ENCODE assay signal across 27 cellular contexts in the genomic region with DNA sequence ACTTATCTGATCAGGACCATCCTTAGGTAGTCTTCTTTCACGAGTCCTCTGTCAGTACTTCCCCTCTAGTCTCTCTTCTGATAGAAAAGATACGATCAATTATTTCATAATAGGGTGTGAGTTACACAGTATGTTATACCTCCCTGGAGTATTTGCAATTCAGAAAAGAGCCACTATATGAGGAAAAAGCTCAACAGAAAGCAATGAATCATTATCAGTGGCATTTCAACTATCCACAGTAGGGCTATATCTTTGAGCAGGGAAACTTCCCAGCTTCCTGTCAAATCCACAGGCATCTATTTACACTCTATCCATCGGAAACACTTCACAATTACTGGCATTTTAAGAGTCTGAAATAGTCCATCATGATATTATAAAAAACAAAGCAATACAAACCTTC.
A peak's percentile ranks its signal among the peaks of the same experiment; 100 is the strongest.
DNase-seq lines count a peak whose midpoint lies in the region; ATAC-seq and TF ChIP-seq lines count a peak whose summit lies in the region.
"Had no signal": no experiment of that assay in that cellular context is flagged by ENCODE, and none has a peak within 500 bp of the region (broad histone marks: within the 10 kb centered on the region; RNA-seq: fewer than 3 reads in every experiment).

No MANE protein-coding gene starts in this region.

- TF ChIP-seq POLR2A in NB4 (IDR thresholded peaks at IDR 0.05; ENCODE audit: extremely low read depth, insufficient read length), result no peak

- H3K18ac ChIP-seq in mesendoderm (ENCODE audit: low read length), result no peak overlapping the region

- intact Hi-C loops in Caco-2 (cut with micrococcal nuclease; ENCODE audit: unreplicated experiment), result no loop called here

- peak; percentile 72 for DNase-seq in EL
- DNase-seq in NB4 (ENCODE audit: low read depth), result peak; percentile 41
- DNase-seq in chondrocyte (ENCODE audit: low spot score), result no peak
- DNase-seq in mesendoderm, result peak; percentile 82
- DNase-seq in Caco-2, result no peak
- no peak for DNase-seq in UCSD-AML1 (lab: John Stamatoyannopoulos, UW; ENCODE audit: unreplicated experiment)
- no peak for DNase-seq in NCI-H1436 (lab: John Stamatoyannopoulos, UW)
- DNase-seq: activated CD4-positive, alpha-beta T cell treated with anti-CD3 and anti-CD28 coated beads, Interleukin-2, amount 50 U/mL, for 1 hour; activated CD8-positive, alpha-beta memory T cell treated with anti-CD3 and anti-CD28 coated beads, Interleukin-2, amount 10 ng/mL, durations not matched to agents 7 days and 5 days; activated naive CD4-positive, alpha-beta T cell treated with anti-CD3 and anti-CD28 coated beads, Interleukin-2, amount 10 ng/mL, durations not matched to agents 7 days and 5 days; activated T-cell treated with anti-CD3 and anti-CD28 coated beads, Interleukin-2, amount 50 U/mL, for 48 hours; amygdala; caudate nucleus; dermis blood vessel endothelial cell; glutamatergic neuron; H7; islet precursor cell; KG1; MM.1S; natural killer cell; NCI-H187 treated with DMSO at 0.1 percent for 48 hours; NCI-H2171 treated with DMSO at 0.1 percent for 48 hours; small intestine; stimulated activated CD4-positive, alpha-beta T cell treated with anti-CD3 and anti-CD28 coated beads, Interleukin-2, amount 100 ng/mL, for 24 hours; transverse colon had no signal

- no peak for ATAC-seq in HG02678 (IDR thresholded peaks at IDR 0.05; ENCODE audit: unreplicated experiment)
- ATAC-seq: activated CD8-positive, alpha-beta memory T cell treated with anti-CD3 and anti-CD28 coated beads, Interleukin-2, amount 10 ng/mL, durations not matched to agents 7 days and 5 days; natural killer cell; WTC11 had no signal

- H3K4me1 Mint-ChIP-seq in chondrocyte (ENCODE audit: low read depth) (peaks cover 11% of the 10 kb centered on the region), Caco-2 (ENCODE audit: low read depth, unreplicated experiment) (no peaks in the 10 kb centered on the region)
- H3K4me1 Mint-ChIP-seq: activated CD8-positive, alpha-beta memory T cell treated with anti-CD3 and anti-CD28 coated beads, Interleukin-2, amount 10 ng/mL, durations not matched to agents 7 days and 5 days; activated naive CD4-positive, alpha-beta T cell treated with anti-CD3 and anti-CD28 coated beads, Interleukin-2, amount 10 ng/mL, durations not matched to agents 7 days and 5 days; natural killer cell had no signal

- no peak overlapping the region for H4K5ac ChIP-seq in mesendoderm (ENCODE audit: low read length)

- no peak overlapping the region for H4K8ac ChIP-seq in mesendoderm (ENCODE audit: low read depth, low read length)

- H3K23ac ChIP-seq in mesendoderm (ENCODE audit: low read length), result no peak overlapping the region

- no TSS peak for BruUV-seq in Caco-2 (replicated peaks; lab: Mats Ljungman, UMichigan)

- no peak overlapping the region for H2BK120ac ChIP-seq in mesendoderm (ENCODE audit: low read depth, low read length)

- H3K27me3 ChIP-seq in mesendoderm (ENCODE audit: insufficient read depth, low read length, poor library complexity) (no peaks in the 10 kb centered on the region), Caco-2 (replicated peaks; ENCODE audit: control insufficient read depth, insufficient read depth, low read length) (no peaks in the 10 kb centered on the region)
- H3K27me3 ChIP-seq: transverse colon had no signal

- H3K27me3 Mint-ChIP-seq in chondrocyte (ENCODE audit: low read depth), result no peaks in the 10 kb centered on the region
- H3K27me3 Mint-ChIP-seq in Caco-2 (ENCODE audit: insufficient read depth, unreplicated experiment), result no peaks in the 10 kb centered on the region
- H3K27me3 Mint-ChIP-seq: activated CD8-positive, alpha-beta memory T cell treated with anti-CD3 and anti-CD28 coated beads, Interleukin-2, amount 10 ng/mL, durations not matched to agents 7 days and 5 days; activated naive CD4-positive, alpha-beta T cell treated with anti-CD3 and anti-CD28 coated beads, Interleukin-2, amount 10 ng/mL, durations not matched to agents 7 days and 5 days had no signal

- H3K4me2 ChIP-seq in mesendoderm (ENCODE audit: low read length), result no peak overlapping the region

- H3K36me3 ChIP-seq in mesendoderm (ENCODE audit: control insufficient read depth, insufficient read depth, low read length), result no peaks in the 10 kb centered on the region
- no peaks in the 10 kb centered on the region for H3K36me3 ChIP-seq in Caco-2 (ENCODE audit: control insufficient read depth, insufficient read depth, low read length)
- H3K36me3 ChIP-seq: transverse colon had no signal

- no peaks in the 10 kb centered on the region for H3K9me3 ChIP-seq in Caco-2
- H3K9me3 ChIP-seq: transverse colon had no signal

- H3K27ac Mint-ChIP-seq in chondrocyte (ENCODE audit: unreplicated experiment) (peak overlapping the region; percentile 0), Caco-2 (ENCODE audit: unreplicated experiment) (no peak overlapping the region)
- H3K27ac Mint-ChIP-seq: activated CD8-positive, alpha-beta memory T cell treated with anti-CD3 and anti-CD28 coated beads, Interleukin-2, amount 10 ng/mL, durations not matched to agents 7 days and 5 days; activated naive CD4-positive, alpha-beta T cell treated with anti-CD3 and anti-CD28 coated beads, Interleukin-2, amount 10 ng/mL, durations not matched to agents 7 days and 5 days; natural killer cell; WTC11 had no signal

- no peak overlapping the region for H3K27ac ChIP-seq in mesendoderm (ENCODE audit: low read depth, low read length)
- H3K27ac ChIP-seq: transverse colon had no signal

- no peak overlapping the region for H2BK5ac ChIP-seq in mesendoderm (ENCODE audit: low read length)

- WGBS in mesendoderm (ENCODE audit: extremely low coverage, insufficient coverage, low lambda C conversion rate), result no CpG with 5 or more reads among the region's 3 CpGs

- H3K36me3 Mint-ChIP-seq in chondrocyte (ENCODE audit: low read depth), result no peaks in the 10 kb centered on the region
- no peaks in the 10 kb centered on the region for H3K36me3 Mint-ChIP-seq in Caco-2 (ENCODE audit: insufficient read depth, unreplicated experiment)
- H3K36me3 Mint-ChIP-seq: activated CD8-positive, alpha-beta memory T cell treated with anti-CD3 and anti-CD28 coated beads, Interleukin-2, amount 10 ng/mL, durations not matched to agents 7 days and 5 days; activated naive CD4-positive, alpha-beta T cell treated with anti-CD3 and anti-CD28 coated beads, Interleukin-2, amount 10 ng/mL, durations not matched to agents 7 days and 5 days; natural killer cell; WTC11 had no signal

- H3K4ac ChIP-seq in mesendoderm (ENCODE audit: low read depth, low read length), result no peak overlapping the region

- TF ChIP-seq CTCF in NB4 (IDR thresholded peaks at IDR 0.05; ENCODE audit: low read depth, low read length), result no peak
- TF ChIP-seq CTCF in chondrocyte (IDR thresholded peaks at IDR 0.05), result no peak
- TF ChIP-seq CTCF in Caco-2 (IDR thresholded peaks at IDR 0.05; ENCODE audit: insufficient read depth in 1 of 2, low read depth in 1 of 2, low read length in 1 of 2, severe bottlenecking in 1 of 2, unreplicated experiment in 1 of 2), result no peak

- H3K9ac ChIP-seq in mesendoderm (ENCODE audit: low read length), result no peak overlapping the region

- H2AK5ac ChIP-seq in mesendoderm (ENCODE audit: low read length), result no peak overlapping the region

- H3K9me3 Mint-ChIP-seq in chondrocyte (ENCODE audit: low read depth) (peaks cover 10% of the 10 kb centered on the region), Caco-2 (ENCODE audit: unreplicated experiment) (no peaks in the 10 kb centered on the region)

- H3K4me3 ChIP-seq in NB4 (ENCODE audit: low read depth, low read length) (no peak overlapping the region), mesendoderm (ENCODE audit: low read length) (no peak overlapping the region), Caco-2 (ENCODE audit: low read depth, low read length) (no peak overlapping the region)
- H3K4me3 ChIP-seq: transverse colon had no signal

- H2BK15ac ChIP-seq in mesendoderm (replicated peaks; ENCODE audit: low read depth), result no peak overlapping the region

- POLR2A ChIA-PET in Caco-2 (lab: Charles Lee), result no interaction called here

- no peaks in the 10 kb centered on the region for H3K79me2 ChIP-seq in mesendoderm (ENCODE audit: control insufficient read depth, insufficient read depth, low read length)

- no peak overlapping the region for H3K56ac ChIP-seq in mesendoderm (ENCODE audit: low read length)

- peaks cover 11% of the 10 kb centered on the region for H3K4me1 ChIP-seq in mesendoderm (ENCODE audit: control insufficient read depth, low read depth, low read length)
- no peaks in the 10 kb centered on the region for H3K4me1 ChIP-seq in Caco-2

- H3K79me1 ChIP-seq in mesendoderm (ENCODE audit: low read length), result no peaks in the 10 kb centered on the region

- CTCF ChIA-PET in Caco-2 (lab: Charles Lee), result no interaction called here

- no peak overlapping the region for H3K4me3 Mint-ChIP-seq in chondrocyte (ENCODE audit: unreplicated experiment)
- no peak overlapping the region for H3K4me3 Mint-ChIP-seq in Caco-2 (ENCODE audit: unreplicated experiment)
- H3K4me3 Mint-ChIP-seq: activated CD8-positive, alpha-beta memory T cell treated with anti-CD3 and anti-CD28 coated beads, Interleukin-2, amount 10 ng/mL, durations not matched to agents 7 days and 5 days; activated naive CD4-positive, alpha-beta T cell treated with anti-CD3 and anti-CD28 coated beads, Interleukin-2, amount 10 ng/mL, durations not matched to agents 7 days and 5 days; natural killer cell; WTC11 had no signal

Comparison
In these comparisons a context has a peak if more than half of its experiments do, and no peak if none do; other contexts are left out.
1. DNase-seq: peak in EL (single experiment), NB4 (single experiment) and mesendoderm (single experiment); none in chondrocyte (single experiment), Caco-2 (0 of 2), UCSD-AML1 (single experiment) and NCI-H1436 (single experiment).